Comparison of ENCODE assay signal across 8 cellular contexts in genomic region chr7:133253522-133253882, GRCh38. TPM values are rescaled to one million over a fixed set of nuclear protein-coding genes. Genes with fewer than 3 reads are reported as not detected.
A peak's percentile ranks its signal among the peaks of the same experiment; 100 is the strongest.
DNase-seq lines count a peak whose midpoint lies in the region; ATAC-seq and TF ChIP-seq lines count a peak whose summit lies in the region.

No MANE protein-coding gene starts in this region.

- POLR2A ChIA-PET in AG04449 (lab: Yijun Ruan, JAX), result interaction anchor here (0.6 kb wide), 1 partner anchor 631 kb away, joined by 3 read pairs; no protein-coding TSS in a partner anchor

- H3K4me3 ChIP-seq in AG04449 (ENCODE audit: low read depth, low read length) (peak overlapping the region; percentile 88), SJSA1 (peak overlapping the region; percentile 51), ectodermal cell (ENCODE audit: insufficient read depth, low read depth, low read length) (peak overlapping the region; percentile 86), mucosa of rectum (ENCODE audit: low read length in 2 of 2) (peak overlapping the region; percentile 75 to 89)

- 1 to 10% methylated on average over 6 of the region's 7 CpGs for WGBS in ectodermal cell, 2 experiments

- H3K9me3 ChIP-seq in SJSA1 (replicated peaks) (no peaks in the 10 kb centered on the region), ectodermal cell (ENCODE audit: control insufficient read depth, low read length) (no peaks in the 10 kb centered on the region), mucosa of rectum (ENCODE audit: control insufficient read depth in 2 of 2, low read length in 2 of 2) (no peaks in the 10 kb centered on the region)

- H3K27ac ChIP-seq in SJSA1 (peak overlapping the region; percentile 40; the same call in 1 of the 2 replicates), ectodermal cell (ENCODE audit: insufficient read depth, low read depth, low read length, poor library complexity, severe bottlenecking) (no peak overlapping the region), mucosa of rectum (ENCODE audit: low read depth in 2 of 2, low read length in 2 of 2) (peak overlapping the region in 1 of 2 donors; percentile 66)

- peak; percentile 10 for ATAC-seq in GM21360 (IDR thresholded peaks at IDR 0.05; ENCODE audit: unreplicated experiment)
- ATAC-seq in GM21390 (IDR thresholded peaks at IDR 0.05; ENCODE audit: unreplicated experiment), result no peak
- ATAC-seq in GM18907 (IDR thresholded peaks at IDR 0.05; ENCODE audit: unreplicated experiment), result no peak

- CTCF ChIA-PET in AG04449 (lab: Yijun Ruan, JAX), result interaction anchor here (1.3 to 1.6 kb wide), 2 partner anchors 16 to 21 kb away, joined by 3 to 4 read pairs; no protein-coding TSS in a partner anchor

- no peaks in the 10 kb centered on the region for H3K27me3 ChIP-seq in SJSA1 (replicated peaks)
- no peaks in the 10 kb centered on the region for H3K27me3 ChIP-seq in ectodermal cell (ENCODE audit: control insufficient read depth, insufficient read depth, low read length, poor library complexity, severe bottlenecking)
- no peaks in the 10 kb centered on the region for H3K27me3 ChIP-seq in mucosa of rectum (ENCODE audit: control insufficient read depth in 2 of 2, insufficient read depth in 2 of 2, low read length in 2 of 2)

- H3K36me3 ChIP-seq in SJSA1, result no peaks in the 10 kb centered on the region; the same call in 1 of the 2 replicates
- H3K36me3 ChIP-seq in ectodermal cell (ENCODE audit: control insufficient read depth, insufficient read depth, low read length), result no peaks in the 10 kb centered on the region
- no peaks in the 10 kb centered on the region for H3K36me3 ChIP-seq in mucosa of rectum (ENCODE audit: control insufficient read depth in 2 of 2, insufficient read depth in 2 of 2, low read length in 2 of 2)

- H3K4me1 ChIP-seq in SJSA1 (replicated peaks) (peaks cover 8% of the 10 kb centered on the region), ectodermal cell (ENCODE audit: control insufficient read depth, insufficient read depth, low read length) (peaks cover 6% of the 10 kb centered on the region), mucosa of rectum (ENCODE audit: control insufficient read depth in 2 of 2, insufficient read depth in 2 of 2, low read length in 2 of 2) (peaks cover 0 to 4% of the 10 kb centered on the region in 2 donors)

- no peak for TF ChIP-seq CTCF in AG04449 (IDR thresholded peaks at IDR 0.05; ENCODE audit: insufficient read depth, low read length, missing control alignments)

- H3K9ac ChIP-seq in mucosa of rectum (ENCODE audit: low read depth in 1 of 2, low read length in 2 of 2), result peak overlapping the region; percentile 70 to 87

- DNase-seq in AG04449 (ENCODE audit: low read depth, low spot score), result no peak
- peak in 1 of 2 experiments; percentile 11 for DNase-seq in SJSA1 (ENCODE audit: low read depth in 1 of 2, low spot score in 2 of 2)
- no peak for DNase-seq in Kasumi-1 (lab: John Stamatoyannopoulos, UW)

RNA-seq across cellular contexts. Expression of gene EXOC4, which starts 0.6 kb away (rescaled TPM):
- total RNA-seq in SJSA1 (2014; rRNA removed; shearing (Covaris generic)), result 38.5 and 67.9 TPM in 2 replicates
- 71.8 TPM for polyA plus RNA-seq in ectodermal cell (2013, experiment 1 of 4)
- 81.0 TPM for polyA plus RNA-seq in ectodermal cell (2013, experiment 2 of 4)
- polyA plus RNA-seq in ectodermal cell (2013, experiment 3 of 4), result 56.1 TPM
- polyA plus RNA-seq in ectodermal cell (2013, experiment 4 of 4), result 61.0 TPM
